Comparison of ENCODE assay signal across 11 cellular contexts in genomic region chr9:95349109-95350038, GRCh38. TPM values are rescaled to one million over a fixed set of nuclear protein-coding genes. Genes with fewer than 3 reads are reported as not detected.
DNase-seq lines count a peak whose midpoint lies in the region; ATAC-seq and TF ChIP-seq lines count a peak whose summit lies in the region.
"Had no signal": no experiment of that assay in that cellular context is flagged by ENCODE, and none has a peak within 500 bp of the region (broad histone marks: within the 10 kb centered on the region; RNA-seq: fewer than 3 reads in every experiment).

No MANE protein-coding gene starts in this region.

- DNase-seq in left ventricle myocardium inferior (no peak), right atrium auricular region (ENCODE audit: low spot score) (no peak), ecto neural progenitor cell (ENCODE audit: low spot score) (peak; percentile 62), DMS114 treated with DMSO at 0.1 percent for 48 hours (lab: John Stamatoyannopoulos, UW; ENCODE audit: unreplicated experiment) (no peak), GOT3 (lab: John Stamatoyannopoulos, UW) (no peak)
- no peak for DNase-seq in naive thymus-derived CD8-positive, alpha-beta T cell
- DNase-seq: DND-41, Peyer's patch had no signal

- no peaks in the 10 kb centered on the region for H3K9me3 Mint-ChIP-seq in naive thymus-derived CD8-positive, alpha-beta T cell

- peaks cover 3 to 13% (median 5%) of the 10 kb centered on the region in 4 donors for H3K4me1 Mint-ChIP-seq in naive thymus-derived CD8-positive, alpha-beta T cell

- H3K4me1 ChIP-seq in left ventricle myocardium inferior (peaks cover 13% of the 10 kb centered on the region), right atrium auricular region (peaks cover 0 to 11% of the 10 kb centered on the region in 2 donors), urinary bladder (ENCODE audit: insufficient read depth) (no peaks in the 10 kb centered on the region)

- peak overlapping the region; percentile 60 for H3K4me3 ChIP-seq in left ventricle myocardium inferior
- peak overlapping the region in 1 of 2 donors; percentile 41 for H3K4me3 ChIP-seq in right atrium auricular region
- H3K4me3 ChIP-seq in urinary bladder (ENCODE audit: low read depth, low read length) = peak overlapping the region; percentile 45

- H3K36me3 Mint-ChIP-seq in naive thymus-derived CD8-positive, alpha-beta T cell = peaks cover 0 to 3% (median 0%) of the 10 kb centered on the region in 3 donors

- no peak overlapping the region for H3K27ac Mint-ChIP-seq in naive thymus-derived CD8-positive, alpha-beta T cell

- H3K27me3 ChIP-seq in left ventricle myocardium inferior (ENCODE audit: low read depth) (peaks cover 75% of the 10 kb centered on the region), right atrium auricular region (peaks cover 10 to 15% of the 10 kb centered on the region in 2 donors)

- peaks cover 8 to 44% (median 27%) of the 10 kb centered on the region in 5 donors for H3K27me3 Mint-ChIP-seq in naive thymus-derived CD8-positive, alpha-beta T cell

- H3K4me3 Mint-ChIP-seq in naive thymus-derived CD8-positive, alpha-beta T cell = peak overlapping the region in 7 of 10 donors; percentile 39 to 85 (median 64)

- POLR2A ChIA-PET in naive thymus-derived CD8-positive, alpha-beta T cell (lab: Charles Lee) = no interaction called here

- TF ChIP-seq CTCF in left ventricle myocardium inferior (IDR thresholded peaks at IDR 0.05; ENCODE audit: borderline replicate concordance) = no peak
- TF ChIP-seq CTCF in right atrium auricular region (IDR thresholded peaks at IDR 0.05) = no peak

- no peak overlapping the region for H3K27ac ChIP-seq in left ventricle myocardium inferior (replicated peaks)
- no peak overlapping the region for H3K27ac ChIP-seq in right atrium auricular region
- H3K27ac ChIP-seq in urinary bladder (ENCODE audit: low read depth) = no peak overlapping the region
- H3K27ac ChIP-seq: KMS-11, Peyer's patch had no signal

- no peak for ATAC-seq in naive thymus-derived CD8-positive, alpha-beta T cell
- ATAC-seq in HG02870 (IDR thresholded peaks at IDR 0.05; ENCODE audit: unreplicated experiment) = no peak

- H3K9me3 ChIP-seq in left ventricle myocardium inferior (replicated peaks) (no peaks in the 10 kb centered on the region), right atrium auricular region (peaks cover 0 to 5% of the 10 kb centered on the region in 2 donors)
- H3K9me3 ChIP-seq: Peyer's patch had no signal

- intact Hi-C loops in left ventricle myocardium inferior (cut with micrococcal nuclease) = no loop called here

- H3K36me3 ChIP-seq in left ventricle myocardium inferior (no peaks in the 10 kb centered on the region), right atrium auricular region (no peaks in the 10 kb centered on the region), urinary bladder (ENCODE audit: insufficient read depth) (no peaks in the 10 kb centered on the region)
- H3K36me3 ChIP-seq: Peyer's patch had no signal

- WGBS in urinary bladder = 12% methylated on average over 93 of the region's 93 CpGs

RNA-seq across cellular contexts. Expression of gene FANCC, which starts 31.9 kb away (rescaled TPM):
- 4.1 TPM for total RNA-seq in left ventricle myocardium inferior
- 1 to 10 TPM; 1.8 to 6.2 TPM for total RNA-seq in right atrium auricular region
- 1 to 10 TPM; 5.8 to 8.0 TPM for total RNA-seq in naive thymus-derived CD8-positive, alpha-beta T cell
- polyA plus RNA-seq in naive thymus-derived CD8-positive, alpha-beta T cell = 1 to 10 TPM; 3.3 to 5.9 (median 4.4) TPM
- 25.7 TPM for total RNA-seq in urinary bladder
- 4.6 TPM for polyA plus RNA-seq in urinary bladder
